Comparison of ENCODE assay signal across 23 cellular contexts in the genomic region with DNA sequence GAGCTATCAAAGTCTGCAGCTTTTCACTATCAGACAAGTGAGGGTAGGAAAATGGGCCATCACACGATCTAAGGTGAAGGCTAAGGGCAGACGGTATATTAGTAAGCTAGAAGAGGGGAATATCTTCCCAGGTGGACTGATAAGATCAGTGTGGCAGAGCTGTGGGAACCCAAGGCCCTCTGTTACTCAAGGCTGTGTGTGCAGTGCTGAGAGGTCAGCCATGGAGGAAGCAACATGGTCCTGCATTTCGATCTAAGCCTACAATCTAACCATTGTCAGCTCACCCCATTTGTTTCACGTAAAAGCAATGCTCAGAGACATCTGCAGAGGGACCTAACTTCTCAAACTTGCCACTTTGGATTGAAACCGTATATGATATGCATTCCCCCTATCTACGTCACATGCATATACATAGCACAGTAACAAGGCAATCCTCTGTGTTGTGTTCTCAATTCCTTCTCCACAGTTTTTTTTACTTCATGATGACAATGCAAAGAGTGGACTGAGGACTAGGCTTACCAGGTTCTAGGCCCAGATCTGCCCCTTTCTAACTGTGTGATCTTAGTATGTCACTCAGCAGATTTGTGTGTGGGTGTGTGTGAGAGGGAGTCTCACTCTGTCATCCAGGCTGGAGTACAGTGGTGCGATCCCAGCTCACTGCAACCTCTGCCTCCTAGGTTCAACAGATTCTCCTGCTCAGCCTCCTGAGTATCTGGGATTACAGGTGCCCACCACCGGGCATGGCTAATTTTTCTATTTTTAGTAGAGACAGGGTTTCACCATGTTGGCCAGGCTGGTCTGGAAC. TPM values are rescaled to one million over a fixed set of nuclear protein-coding genes. Genes with fewer than 3 reads are reported as not detected.
"Had no signal": no experiment of that assay in that cellular context is flagged by ENCODE, and none has a peak within 500 bp of the region (broad histone marks: within the 10 kb centered on the region; RNA-seq: fewer than 3 reads in every experiment).

No MANE protein-coding gene starts in this region.

- H3K9me3 Mint-ChIP-seq: memory B cell; natural killer cell treated with Interleukin-12 subunit alpha and Interleukin-12 subunit beta and Interleukin-15 and Interleukin-18, amount 100 ng/mL, for 72 hours; neural progenitor cell had no signal

- H3K27me3 Mint-ChIP-seq: effector memory CD8-positive, alpha-beta T cell; natural killer cell treated with Interleukin-12 subunit alpha and Interleukin-12 subunit beta and Interleukin-15 and Interleukin-18, amount 100 ng/mL, for 72 hours; type B pancreatic cell had no signal

- DNase-seq: effector memory CD8-positive, alpha-beta T cell; gastrocnemius medialis; heart right ventricle; hypothalamus; kidney glomerular epithelial cell; lower lobe of right lung; midbrain; nucleus accumbens; ovary; small intestine; stimulated activated CD4-positive, alpha-beta T cell treated with anti-CD3 and anti-CD28 coated beads, Interleukin-12 subunit alpha, Interleukin-12 subunit beta, amount 100 ng/mL, for 4 hours; stimulated activated naive CD4-positive, alpha-beta T cell; stomach; uterus had no signal

- H3K27ac Mint-ChIP-seq: effector memory CD8-positive, alpha-beta T cell; memory B cell; natural killer cell treated with Interleukin-12 subunit alpha and Interleukin-12 subunit beta and Interleukin-15 and Interleukin-18, amount 100 ng/mL, for 72 hours; neural progenitor cell; type B pancreatic cell had no signal

- H3K27me3 ChIP-seq: esophagus muscularis mucosa, gastrocnemius medialis, heart right ventricle, neural progenitor cell, ovary, right atrium auricular region, stomach, uterus had no signal

- FAIRE-seq: islet of Langerhans, small intestine had no signal

- H3K36me3 Mint-ChIP-seq: memory B cell; natural killer cell treated with Interleukin-12 subunit alpha and Interleukin-12 subunit beta and Interleukin-15 and Interleukin-18, amount 100 ng/mL, for 72 hours; neural progenitor cell; type B pancreatic cell had no signal

- H3K4me3 Mint-ChIP-seq: effector memory CD8-positive, alpha-beta T cell; memory B cell; natural killer cell treated with Interleukin-12 subunit alpha and Interleukin-12 subunit beta and Interleukin-15 and Interleukin-18, amount 100 ng/mL, for 72 hours; neural progenitor cell; type B pancreatic cell had no signal

- H3K4me1 ChIP-seq: lower lobe of right lung, neural progenitor cell, stomach had no signal

- H3K9me3 ChIP-seq: esophagus muscularis mucosa, gastrocnemius medialis, heart right ventricle, lower lobe of right lung, ovary, right atrium auricular region, stomach, uterus had no signal

- H3K36me3 ChIP-seq: esophagus muscularis mucosa, gastrocnemius medialis, heart right ventricle, lower lobe of right lung, neural progenitor cell, ovary, right atrium auricular region, stomach, uterus had no signal

- H3K4me1 Mint-ChIP-seq: memory B cell, neural progenitor cell had no signal

- H3K27ac ChIP-seq: epithelial cell of prostate, esophagus muscularis mucosa, gastrocnemius medialis, lower lobe of right lung, neural progenitor cell, ovary, right atrium auricular region, stomach, uterus had no signal

- H3K4me3 ChIP-seq: esophagus muscularis mucosa, gastrocnemius medialis, heart right ventricle, lower lobe of right lung, neural progenitor cell, ovary, right atrium auricular region, stomach, uterus had no signal

- ATAC-seq: effector memory CD8-positive, alpha-beta T cell; gastrocnemius medialis; left lobe of liver; lower lobe of right lung; natural killer cell treated with Interleukin-12 subunit alpha and Interleukin-12 subunit beta and Interleukin-15 and Interleukin-18, amount 100 ng/mL, for 72 hours had no signal

RNA-seq across cellular contexts. Expression of gene SLC8A1, which starts 45.2 kb away (rescaled TPM):
- total RNA-seq: natural killer cell treated with Interleukin-12 subunit alpha and Interleukin-12 subunit beta and Interleukin-15 and Interleukin-18, amount 100 ng/mL, for 72 hours had no signal
